8 cellular contexts compared by ENCODE assay signal in the genomic region with DNA sequence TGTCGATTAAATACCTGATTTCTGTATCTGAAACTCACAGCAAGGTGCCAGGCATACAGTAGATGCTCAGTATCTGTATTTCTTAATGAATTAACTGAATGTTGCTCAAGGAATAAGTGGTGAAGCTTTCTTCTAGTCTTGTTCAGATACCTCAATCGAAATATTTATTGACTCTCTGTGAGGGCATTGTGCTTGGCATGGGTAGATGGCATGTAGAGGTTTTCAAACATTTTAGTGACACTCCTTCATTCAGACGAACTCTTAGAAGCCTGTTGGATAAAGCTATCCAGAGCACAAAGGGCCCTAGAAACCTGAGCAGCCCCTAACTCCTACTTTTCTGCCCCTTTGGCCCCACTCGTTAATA. TPM values are rescaled to one million over a fixed set of nuclear protein-coding genes. Genes with fewer than 3 reads are reported as not detected.
DNase-seq lines count a peak whose midpoint lies in the region; ATAC-seq and TF ChIP-seq lines count a peak whose summit lies in the region.

No MANE protein-coding gene starts in this region.

- no peaks in the 10 kb centered on the region for H3K27me3 ChIP-seq in colonic mucosa

- H3K4me3 Mint-ChIP-seq in naive thymus-derived CD8-positive, alpha-beta T cell, result peak overlapping the region; percentile 93 to 100 (median 97)

- peak overlapping the region; percentile 94 to 100 (median 100) for H3K27ac Mint-ChIP-seq in naive thymus-derived CD8-positive, alpha-beta T cell

- intact Hi-C loops in colonic mucosa (cut with DNase I), result loop anchor here (5.0 kb wide), 1 partner anchor 57 kb away; the partner anchor contains the start of gene SNX22

- peaks cover 0 to 9% (median 2%) of the 10 kb centered on the region in 3 donors for H3K36me3 Mint-ChIP-seq in naive thymus-derived CD8-positive, alpha-beta T cell

- no peak for DNase-seq in AG04449 (ENCODE audit: low read depth, low spot score)
- no peak for DNase-seq in colonic mucosa
- DNase-seq in naive thymus-derived CD8-positive, alpha-beta T cell, result no peak
- no peak for DNase-seq in effector CD8-positive, alpha-beta T cell (lab: John Stamatoyannopoulos, UW)
- DNase-seq in NCI-H2029 (lab: John Stamatoyannopoulos, UW), result no peak
- DNase-seq in NCI-H774 (lab: John Stamatoyannopoulos, UW), result no peak

- peaks cover 22% of the 10 kb centered on the region for H3K4me1 ChIP-seq in colonic mucosa

- no peaks in the 10 kb centered on the region for H3K9me3 Mint-ChIP-seq in naive thymus-derived CD8-positive, alpha-beta T cell

- no peaks in the 10 kb centered on the region for H3K9me3 ChIP-seq in KOPT-K1 (ENCODE audit: insufficient read depth, low read length, poor library complexity, severe bottlenecking)
- H3K9me3 ChIP-seq in colonic mucosa, result no peaks in the 10 kb centered on the region

- POLR2A ChIA-PET in AG04449 (lab: Yijun Ruan, JAX), result no interaction called here
- POLR2A ChIA-PET in naive thymus-derived CD8-positive, alpha-beta T cell (lab: Charles Lee), result interaction anchor here (0.6 to 3.6 kb wide), 14 partner anchors 9 to 904 kb away, joined by 3 to 27 read pairs (median 4); partner anchors contain the start of genes PPIB, SNX22, TRIP4 and USP3

- H3K27ac ChIP-seq in KOPT-K1 (ENCODE audit: low read depth, low read length, poor library complexity, severe bottlenecking) (peak overlapping the region; percentile 93), colonic mucosa (no peak overlapping the region)

- H3K36me3 ChIP-seq in KOPT-K1 (ENCODE audit: insufficient read depth, low read length) (no peaks in the 10 kb centered on the region), colonic mucosa (no peaks in the 10 kb centered on the region)

- H3K4me3 ChIP-seq in AG04449 (ENCODE audit: low read depth, low read length) (peak overlapping the region; percentile 30), colonic mucosa (peak overlapping the region; percentile 66)

- no peak for TF ChIP-seq CTCF in AG04449 (IDR thresholded peaks at IDR 0.05; ENCODE audit: insufficient read depth, low read length, missing control alignments)
- no peak for TF ChIP-seq CTCF in colonic mucosa (IDR thresholded peaks at IDR 0.05)

- no peak for ATAC-seq in naive thymus-derived CD8-positive, alpha-beta T cell
- ATAC-seq in GM21390 (IDR thresholded peaks at IDR 0.05; ENCODE audit: unreplicated experiment), result no peak

- CTCF ChIA-PET in AG04449 (lab: Yijun Ruan, JAX), result interaction anchor here (0.6 to 1.5 kb wide), 5 partner anchors 27 to 58 kb away, joined by 3 read pairs; partner anchors contain the start of gene DAPK2

- H3K27me3 Mint-ChIP-seq in naive thymus-derived CD8-positive, alpha-beta T cell, result no peaks in the 10 kb centered on the region

- peaks cover 37 to 91% (median 84%) of the 10 kb centered on the region in 4 donors for H3K4me1 Mint-ChIP-seq in naive thymus-derived CD8-positive, alpha-beta T cell

- H3K9ac ChIP-seq in colonic mucosa (ENCODE audit: low read depth in 2 of 2, low read length in 2 of 2), result peak overlapping the region; percentile 26 to 97

RNA-seq across cellular contexts. Expression of gene SNX1, which starts 0.4 kb away (rescaled TPM):
- 100 to 1,000 TPM; 116 to 125 TPM for total RNA-seq in colonic mucosa
- 100 to 1,000 TPM; 133 to 143 TPM for total RNA-seq in naive thymus-derived CD8-positive, alpha-beta T cell
- polyA plus RNA-seq in naive thymus-derived CD8-positive, alpha-beta T cell, result 10 to 100 TPM; 42.7 to 72.6 (median 54.8) TPM

RNA-seq across cellular contexts. Expression of gene CIAO2A, which starts 1.8 kb away (rescaled TPM):
- 10 to 100 TPM; 88.7 to 98.3 TPM for total RNA-seq in colonic mucosa
- 10 to 100 TPM; 27.5 to 31.8 TPM for total RNA-seq in naive thymus-derived CD8-positive, alpha-beta T cell
- polyA plus RNA-seq in naive thymus-derived CD8-positive, alpha-beta T cell, result 10 to 100 TPM; 54.8 to 84.8 (median 64.9) TPM

RNA-seq across cellular contexts. Expression of gene DAPK2, which starts 49.1 kb away (rescaled TPM):
- 10 to 100 TPM; 23.7 to 26.5 TPM for total RNA-seq in colonic mucosa
- total RNA-seq in naive thymus-derived CD8-positive, alpha-beta T cell, result 1 to 10 TPM; 1.3 to 1.6 TPM
- polyA plus RNA-seq in naive thymus-derived CD8-positive, alpha-beta T cell, result 1 to 10 TPM in 2 of 3 donors, under 1 TPM in 1; 0.41 to 4.0 (median 1.1) TPM

RNA-seq across cellular contexts. Expression of gene SNX22, which starts 56.1 kb away (rescaled TPM):
- under 1 TPM; 0.15 to 0.29 TPM for total RNA-seq in colonic mucosa
- total RNA-seq in naive thymus-derived CD8-positive, alpha-beta T cell, result 1 to 10 TPM; 4.3 to 4.4 TPM
- polyA plus RNA-seq in naive thymus-derived CD8-positive, alpha-beta T cell, result under 1 TPM; 0.64 to 0.99 (median 0.76) TPM

Comparison
In these comparisons a context has a peak if more than half of its experiments do, and no peak if none do; other contexts are left out.
1. RNA of gene DAPK2, which starts 49.1 kb away (total RNA-seq): 23.7 to 26.5 TPM in colonic mucosa; 1.3 to 1.6 TPM in naive thymus-derived CD8-positive, alpha-beta T cell; every median in the first group is over 4 times any median in the second.